Comparison of ENCODE assay signal across 8 cellular contexts in genomic region chr16:58127634-58128033, GRCh38. TPM values are rescaled to one million over a fixed set of nuclear protein-coding genes. Genes with fewer than 3 reads are reported as not detected.
A peak's percentile ranks its signal among the peaks of the same experiment; 100 is the strongest.
DNase-seq lines count a peak whose midpoint lies in the region; ATAC-seq and TF ChIP-seq lines count a peak whose summit lies in the region.

No MANE protein-coding gene starts in this region.

- H2BK5ac ChIP-seq in trophoblast cell (ENCODE audit: low read depth, low read length, poor library complexity): no peak overlapping the region

- H3K4me1 ChIP-seq in OCI-LY3 (ENCODE audit: low read length) (peaks cover 32% of the 10 kb centered on the region), trophoblast cell (ENCODE audit: control insufficient read depth in 1 of 2, insufficient read depth in 2 of 2, low read length in 2 of 2) (peaks cover 3 to 5% of the 10 kb centered on the region in 2 experiments)

- H3K4me1 Mint-ChIP-seq in endothelial cell (ENCODE audit: unreplicated experiment): peaks cover 45% of the 10 kb centered on the region

- H2BK120ac ChIP-seq in trophoblast cell (ENCODE audit: insufficient read depth, low read length, poor library complexity): no peak overlapping the region

- H3K4me3 ChIP-seq in GM06990 (replicated peaks; ENCODE audit: low read depth, low read length) (peak overlapping the region; percentile 67), OCI-LY3 (ENCODE audit: low read length) (peak overlapping the region; percentile 94), trophoblast cell (ENCODE audit: low read depth, low read length) (no peak overlapping the region)

- no peak overlapping the region for H2AFZ ChIP-seq in OCI-LY3 (ENCODE audit: low read depth, low read length)
- no peak overlapping the region for H2AFZ ChIP-seq in trophoblast cell (ENCODE audit: insufficient read depth, low read length, poor library complexity)

- no peak overlapping the region for H3K18ac ChIP-seq in trophoblast cell (ENCODE audit: low read length)

- ATAC-seq in GM21423 (IDR thresholded peaks at IDR 0.05; ENCODE audit: unreplicated experiment) (no peak), GM19351 (IDR thresholded peaks at IDR 0.05; ENCODE audit: unreplicated experiment) (no peak), HG03342 (IDR thresholded peaks at IDR 0.05; ENCODE audit: unreplicated experiment) (no peak)

- H4K12ac ChIP-seq in trophoblast cell (ENCODE audit: low read depth, low read length): no peak overlapping the region

- peaks cover 49% of the 10 kb centered on the region for H4K20me1 ChIP-seq in OCI-LY3 (ENCODE audit: insufficient read depth, low read length)

- DNase-seq in GM06990 (ENCODE audit: extremely low read depth, insufficient read length) (no peak), endothelial cell (ENCODE audit: low spot score) (no peak), trophoblast cell (no peak), NCI-H1048 (lab: John Stamatoyannopoulos, UW) (no peak)

- TF ChIP-seq CTCF in GM06990 (IDR thresholded peaks at IDR 0.05; ENCODE audit: insufficient read depth, low read length, poor library complexity, severe bottlenecking) (peak; percentile 4), OCI-LY3 (IDR thresholded peaks at IDR 0.05; ENCODE audit: low read depth, low read length) (no peak), endothelial cell (IDR thresholded peaks at IDR 0.05; ENCODE audit: unreplicated experiment) (no peak)

- no peaks in the 10 kb centered on the region for H3K27me3 ChIP-seq in GM06990 (replicated peaks; ENCODE audit: control insufficient read depth, insufficient read depth, low read length)
- H3K27me3 ChIP-seq in OCI-LY3 (ENCODE audit: low read depth, low read length): no peaks in the 10 kb centered on the region
- H3K27me3 ChIP-seq in trophoblast cell (ENCODE audit: insufficient read depth, low read length): no peaks in the 10 kb centered on the region

- peaks cover 3% of the 10 kb centered on the region for H3K79me1 ChIP-seq in trophoblast cell (ENCODE audit: low read length)

- peaks cover 10% of the 10 kb centered on the region for H3K36me3 Mint-ChIP-seq in endothelial cell (ENCODE audit: low read depth, unreplicated experiment)

- H3K23ac ChIP-seq in trophoblast cell (ENCODE audit: low read length): no peak overlapping the region

- H3K4me3 Mint-ChIP-seq in endothelial cell (ENCODE audit: unreplicated experiment): peak overlapping the region; percentile 96

- peaks cover 6% of the 10 kb centered on the region for H3K27me3 Mint-ChIP-seq in endothelial cell (ENCODE audit: unreplicated experiment)

- peak overlapping the region; percentile 91; the same call in 1 of the 2 replicates for H3K9ac ChIP-seq in OCI-LY3 (ENCODE audit: low read length)
- no peak overlapping the region for H3K9ac ChIP-seq in trophoblast cell (ENCODE audit: low read length)

- H3K27ac ChIP-seq in OCI-LY3 (ENCODE audit: low read length) (no peak overlapping the region), trophoblast cell (ENCODE audit: low read depth, low read length) (no peak overlapping the region)

- H2AK5ac ChIP-seq in trophoblast cell (ENCODE audit: low read length): no peak overlapping the region

- H4K91ac ChIP-seq in trophoblast cell (ENCODE audit: low read depth, low read length): no peak overlapping the region

- H4K8ac ChIP-seq in trophoblast cell (ENCODE audit: low read depth, low read length): no peak overlapping the region

- no peak overlapping the region for H3K14ac ChIP-seq in trophoblast cell (ENCODE audit: low read length)

- no peak overlapping the region for H3K4ac ChIP-seq in trophoblast cell (ENCODE audit: low read depth, low read length)

- H3K4me2 ChIP-seq in OCI-LY3 (ENCODE audit: low read length): peak overlapping the region; percentile 97
- H3K4me2 ChIP-seq in trophoblast cell (ENCODE audit: low read length): peak overlapping the region; percentile 79

- H3K36me3 ChIP-seq in GM06990 (ENCODE audit: control insufficient read depth, insufficient read depth, low read length) (no peaks in the 10 kb centered on the region), OCI-LY3 (replicated peaks; ENCODE audit: low read depth, low read length) (peaks cover 9% of the 10 kb centered on the region), trophoblast cell (ENCODE audit: control insufficient read depth in 1 of 2, insufficient read depth in 2 of 2, low read length in 2 of 2) (no peaks in the 10 kb centered on the region)

- H3K27ac Mint-ChIP-seq in endothelial cell (ENCODE audit: unreplicated experiment): peak overlapping the region; percentile 79

- no peaks in the 10 kb centered on the region for H3K9me3 ChIP-seq in OCI-LY3 (ENCODE audit: insufficient read depth, low read length)
- peaks cover 1% of the 10 kb centered on the region for H3K9me3 ChIP-seq in trophoblast cell (ENCODE audit: insufficient read depth, low read depth, low read length)

- H3K9me3 Mint-ChIP-seq in endothelial cell (ENCODE audit: unreplicated experiment): no peaks in the 10 kb centered on the region

- WGBS in trophoblast cell (ENCODE audit: extremely low coverage, insufficient coverage, insufficient read length): no CpG with 5 or more reads among the region's 4 CpGs

- H3K79me2 ChIP-seq in OCI-LY3 (ENCODE audit: low read length): peaks cover 61% of the 10 kb centered on the region
- peaks cover 9% of the 10 kb centered on the region for H3K79me2 ChIP-seq in trophoblast cell (ENCODE audit: control insufficient read depth, insufficient read depth, low read length, poor library complexity)

- H2BK12ac ChIP-seq in trophoblast cell (ENCODE audit: low read length): no peak overlapping the region

RNA-seq across cellular contexts. Expression of gene CFAP20, which starts 1.5 kb away (rescaled TPM):
- total RNA-seq in endothelial cell (ENCODE audit: unreplicated experiment): 89.7 TPM
- 48.2 and 51.5 TPM in 2 replicates for polyA plus RNA-seq in trophoblast cell (2013)
